Comparison of ENCODE assay signal across 8 cellular contexts in the genomic region with DNA sequence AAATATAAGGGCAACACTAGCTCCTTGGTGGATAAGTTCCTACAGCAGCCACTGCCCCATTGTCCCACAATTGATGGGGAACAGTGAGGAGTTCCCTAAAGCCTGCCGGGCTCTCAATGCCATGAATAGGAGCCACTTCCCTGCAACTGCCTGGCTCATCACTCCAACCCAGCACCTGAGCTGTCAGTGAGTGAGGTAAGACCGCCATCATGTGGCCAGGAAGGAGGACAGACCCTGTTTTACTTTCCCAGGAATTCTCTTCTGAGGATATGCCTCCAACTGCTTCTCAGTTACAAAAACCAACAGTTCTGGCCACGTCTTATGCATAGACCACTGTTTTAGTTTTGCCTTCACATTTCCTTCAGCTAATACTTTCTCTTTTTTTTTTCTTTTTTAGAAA. TPM values are rescaled to one million over a fixed set of nuclear protein-coding genes. Genes with fewer than 3 reads are reported as not detected.
DNase-seq lines count a peak whose midpoint lies in the region; ATAC-seq lines count a peak whose summit lies in the region.

No MANE protein-coding gene starts in this region.

- in situ Hi-C loops in SK-MEL-5 (cut with HindIII; ENCODE audit: low pct_unique_long_range_greater_than_20kb, low sequenced_read_pairs) = no loop called here

- H3K36me3 ChIP-seq in iPS DF 6.9 (ENCODE audit: control insufficient read depth, insufficient read depth, low read length) = no peaks in the 10 kb centered on the region

- H3K9me3 ChIP-seq in iPS DF 6.9 (ENCODE audit: control insufficient read depth, insufficient read depth, low read length) = no peaks in the 10 kb centered on the region

- H3K27ac ChIP-seq in iPS DF 6.9 (ENCODE audit: low read length) = no peak overlapping the region

- H3K4me1 ChIP-seq in iPS DF 6.9 (ENCODE audit: control insufficient read depth, insufficient read depth, low read length) = no peaks in the 10 kb centered on the region

- DNase-seq in ELR (ENCODE audit: low read depth) (peak; percentile 47), Kasumi-1 (lab: John Stamatoyannopoulos, UW) (peak; percentile 10 to 31), SK-MEL-5 (ENCODE audit: low read depth, low spot score) (peak; percentile 40), iPS DF 6.9 (ENCODE audit: low read depth, low spot score) (peak; percentile 25), GM19240 (ENCODE audit: insufficient read length, low spot score) (no peak), occipital lobe (lab: John Stamatoyannopoulos, UW) (no peak), globus pallidus (ENCODE audit: low spot score) (no peak)

- WGBS in iPS DF 6.9 (ENCODE audit: insufficient coverage, insufficient read length) = no CpG with 5 or more reads among the region's 3 CpGs

- no peak for ATAC-seq in HG02588 (IDR thresholded peaks at IDR 0.05; ENCODE audit: unreplicated experiment)

- H3K27me3 ChIP-seq in iPS DF 6.9 (ENCODE audit: control insufficient read depth, insufficient read depth, low read length) = no peaks in the 10 kb centered on the region

- no peak overlapping the region for H3K4me3 ChIP-seq in iPS DF 6.9 (ENCODE audit: low read length)

RNA-seq across cellular contexts. Expression of a gene that starts 45.5 kb away (rescaled TPM):
- 202 and 205 TPM in 2 replicates for total RNA-seq in SK-MEL-5 (2014; rRNA removed; shearing (Covaris generic))
- 425 and 490 TPM in 2 replicates for polyA plus RNA-seq in SK-MEL-5 (2015; cell fraction: cytosol; rRNA removed)
- 75.1 and 82.3 TPM in 2 replicates for polyA plus RNA-seq in SK-MEL-5 (2015; cell fraction: nucleus; rRNA removed)
- total RNA-seq in occipital lobe = 2.5 TPM

Comparison
In these comparisons a context has a peak if more than half of its experiments do, and no peak if none do; other contexts are left out.
1. DNase-seq: peak in ELR (single experiment), Kasumi-1 (2 of 2), SK-MEL-5 (single experiment) and iPS DF 6.9 (single experiment); none in GM19240 (single experiment), occipital lobe (single experiment) and globus pallidus (single experiment).
2. RNA of a gene that starts 45.5 kb away (total RNA-seq): 202 to 205 TPM in SK-MEL-5; 2.5 TPM in occipital lobe (single experiment); every median in the first group is over 10 times any median in the second.